12 cellular contexts compared by ENCODE assay signal in the genomic region with DNA sequence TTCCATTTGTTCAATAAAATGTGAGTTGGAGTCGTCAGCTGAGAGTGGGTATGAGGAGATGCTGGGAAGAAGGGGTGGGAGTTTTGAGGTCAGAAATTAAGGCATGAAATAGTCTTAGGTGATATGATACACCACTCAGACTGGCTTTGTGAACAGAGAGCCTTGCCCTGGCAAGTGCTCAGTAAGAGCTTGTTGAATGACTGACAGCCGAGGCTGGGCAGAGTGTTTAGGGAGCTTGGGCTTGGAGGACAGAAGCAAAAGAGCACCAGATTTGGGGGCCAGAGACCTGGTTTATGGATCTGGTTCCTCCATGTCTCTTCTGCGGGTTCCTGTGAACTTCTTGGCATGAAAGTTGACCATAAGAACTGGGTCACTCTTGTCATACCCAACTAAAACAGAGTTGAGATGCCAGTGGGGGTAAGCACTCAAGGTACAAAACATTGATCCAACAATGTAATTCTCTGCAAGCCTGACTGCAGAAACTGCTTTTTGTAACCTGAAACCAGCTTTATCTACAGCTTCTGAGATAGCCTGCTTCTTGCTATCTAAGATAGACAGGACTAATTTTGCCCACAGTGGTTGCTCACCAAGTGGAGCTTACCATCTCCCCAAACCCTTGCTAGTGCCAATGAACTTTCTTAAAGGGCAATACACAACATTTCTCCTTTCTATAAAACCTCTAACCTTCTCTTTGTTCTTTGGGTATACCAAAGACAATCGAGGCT.
"Had no signal": no experiment of that assay in that cellular context is flagged by ENCODE, and none has a peak within 500 bp of the region (broad histone marks: within the 10 kb centered on the region; RNA-seq: fewer than 3 reads in every experiment).

No MANE protein-coding gene starts in this region.

- ATAC-seq: activated CD8-positive, alpha-beta T cell treated with anti-CD3 and anti-CD28 coated beads for 36 hours; activated naive CD8-positive, alpha-beta T cell treated with anti-CD3 and anti-CD28 coated beads, Interleukin-2, amount 50 U/mL, for 24 hours; activated T-cell treated with anti-CD3 and anti-CD28 coated beads, Interleukin-2, amount 50 U/mL, for 72 hours; stimulated activated naive CD8-positive, alpha-beta T cell treated with anti-CD3 and anti-CD28 coated beads, Interleukin-15, Interleukin-2, amounts not matched to agents 100 U/mL and 50 U/mL, for 24 hours; upper lobe of right lung had no signal

- H3K4me3 ChIP-seq: hepatocyte, upper lobe of right lung had no signal

- H3K4me2 ChIP-seq: hepatocyte had no signal

- H3K36me3 ChIP-seq: upper lobe of right lung had no signal

- H3K27ac ChIP-seq: hepatocyte, upper lobe of right lung had no signal

- H3K27me3 Mint-ChIP-seq: activated CD8-positive, alpha-beta T cell treated with anti-CD3 and anti-CD28 coated beads for 36 hours; activated naive CD8-positive, alpha-beta T cell treated with anti-CD3 and anti-CD28 coated beads, Interleukin-2, amount 50 U/mL, for 24 hours had no signal

- H3K4me1 ChIP-seq: upper lobe of right lung had no signal

- H3K27ac Mint-ChIP-seq: activated CD8-positive, alpha-beta T cell treated with anti-CD3 and anti-CD28 coated beads for 36 hours; activated naive CD8-positive, alpha-beta T cell treated with anti-CD3 and anti-CD28 coated beads, Interleukin-2, amount 50 U/mL, for 24 hours had no signal

- H3K79me2 ChIP-seq: hepatocyte had no signal

- H3K9me3 ChIP-seq: upper lobe of right lung had no signal

- H2AFZ ChIP-seq: hepatocyte had no signal

- H3K4me3 Mint-ChIP-seq: activated CD8-positive, alpha-beta T cell treated with anti-CD3 and anti-CD28 coated beads for 36 hours; activated naive CD8-positive, alpha-beta T cell treated with anti-CD3 and anti-CD28 coated beads, Interleukin-2, amount 50 U/mL, for 24 hours; activated T-cell treated with anti-CD3 and anti-CD28 coated beads, Interleukin-2, amount 50 U/mL, for 72 hours had no signal

- DNase-seq: activated CD8-positive, alpha-beta memory T cell treated with anti-CD3 and anti-CD28 coated beads, Interleukin-2, amount 50 U/mL, for 4 hours; activated CD8-positive, alpha-beta T cell treated with anti-CD3 and anti-CD28 coated beads for 36 hours; activated naive CD4-positive, alpha-beta T cell; activated naive CD8-positive, alpha-beta T cell treated with anti-CD3 and anti-CD28 coated beads, Interleukin-2, amount 50 U/mL, for 24 hours; activated T-cell treated with anti-CD3 and anti-CD28 coated beads, Interleukin-2, amount 50 U/mL, for 72 hours; central memory CD4-positive, alpha-beta T cell; cortex of kidney; effector CD8-positive, alpha-beta T cell; stimulated activated CD4-positive, alpha-beta T cell treated with anti-CD3 and anti-CD28 coated beads, Interleukin-2, amount 100 ng/mL, for 48 hours; stimulated activated naive CD8-positive, alpha-beta T cell treated with anti-CD3 and anti-CD28 coated beads, Interleukin-15, Interleukin-2, amounts not matched to agents 100 U/mL and 50 U/mL, for 24 hours; upper lobe of right lung had no signal

- H3K27me3 ChIP-seq: hepatocyte, upper lobe of right lung had no signal
